In the genomic region with DNA sequence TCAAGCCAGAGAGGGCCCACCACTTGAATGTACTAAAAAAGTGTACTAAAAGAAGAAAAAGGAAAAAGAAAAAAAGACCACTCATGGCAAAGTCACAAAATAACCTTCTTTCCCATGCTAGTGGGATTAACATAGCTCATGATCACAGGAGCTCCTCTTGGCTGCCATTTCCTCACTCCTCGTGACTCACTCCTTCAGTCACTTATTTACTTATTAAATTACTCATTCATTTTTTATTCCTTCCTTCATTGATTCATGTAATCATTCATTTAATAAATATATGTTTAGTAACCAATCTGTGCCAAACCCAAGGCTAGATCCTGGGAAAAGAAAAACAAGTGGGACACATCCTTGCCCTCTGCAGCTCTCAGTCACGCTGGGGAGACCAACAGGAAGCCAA, we compare ENCODE assay signal across 16 cellular contexts.
DNase-seq lines count a peak whose midpoint lies in the region; ATAC-seq lines count a peak whose summit lies in the region.
"Had no signal": no experiment of that assay in that cellular context is flagged by ENCODE, and none has a peak within 500 bp of the region (broad histone marks: within the 10 kb centered on the region; RNA-seq: fewer than 3 reads in every experiment).

No MANE protein-coding gene starts in this region.

- DNase-seq in Caki2 (ENCODE audit: low read depth) (peak; percentile 36), M059J (ENCODE audit: low read depth) (peak; percentile 38), fibroblast of gingiva (ENCODE audit: low read depth) (peak; percentile 21), renal cortical epithelial cell (ENCODE audit: low read depth) (peak; percentile 87), posterior cingulate gyrus (no peak), medulla oblongata (ENCODE audit: extremely low spot score) (no peak)
- DNase-seq: activated B cell treated with CpG ODN at 0.5 μM for 24 hours; activated naive CD8-positive, alpha-beta T cell treated with anti-CD3 and anti-CD28 coated beads, Interleukin-2, amount 50 U/mL, for 24 hours; DMS153; effector memory CD8-positive, alpha-beta T cell; NCI-H1417 treated with DMSO at 0.1 percent for 48 hours; RPMI8226; substantia nigra had no signal

- ATAC-seq in HG03378 (IDR thresholded peaks at IDR 0.05; ENCODE audit: unreplicated experiment) (no peak), GM18861 (IDR thresholded peaks at IDR 0.05; ENCODE audit: unreplicated experiment) (no peak)
- ATAC-seq: activated naive CD8-positive, alpha-beta T cell treated with anti-CD3 and anti-CD28 coated beads, Interleukin-2, amount 50 U/mL, for 24 hours; activated T-helper 17 cell treated with anti-CD3 and anti-CD28 coated beads, Interleukin-2, amount 50 U/mL, for 72 hours; effector memory CD8-positive, alpha-beta T cell had no signal

- in situ Hi-C loops in Caki2 (cut with HindIII; ENCODE audit: low pct_unique_long_range_greater_than_20kb, low sequenced_read_pairs): no loop called here

- intact Hi-C loops in posterior cingulate gyrus (cut with DNase I): no loop called here

Comparison
In these comparisons a context has a peak if more than half of its experiments do, and no peak if none do; other contexts are left out.
1. DNase-seq: peak in Caki2 (single experiment), M059J (single experiment), fibroblast of gingiva (single experiment) and renal cortical epithelial cell (single experiment); none in posterior cingulate gyrus (0 of 10) and medulla oblongata (single experiment).